17 cellular contexts compared by ENCODE assay signal in genomic region chr11:93481696-93482095, GRCh38.
DNase-seq lines count a peak whose midpoint lies in the region; ATAC-seq and TF ChIP-seq lines count a peak whose summit lies in the region.
"Had no signal": no experiment of that assay in that cellular context is flagged by ENCODE, and none has a peak within 500 bp of the region (broad histone marks: within the 10 kb centered on the region; RNA-seq: fewer than 3 reads in every experiment).

No MANE protein-coding gene starts in this region.

- no peaks in the 10 kb centered on the region for H3K4me1 ChIP-seq in gastrocnemius medialis

- no peaks in the 10 kb centered on the region for H3K36me3 Mint-ChIP-seq in natural killer cell treated with Interleukin-12 subunit alpha and Interleukin-12 subunit beta and Interleukin-15 and Interleukin-18, amount 100 ng/mL, for 72 hours

- H3K27ac Mint-ChIP-seq in natural killer cell treated with Interleukin-12 subunit alpha and Interleukin-12 subunit beta and Interleukin-15 and Interleukin-18, amount 100 ng/mL, for 72 hours = no peak overlapping the region
- H3K27ac Mint-ChIP-seq: T-cell had no signal

- H3K4me1 Mint-ChIP-seq in natural killer cell treated with Interleukin-12 subunit alpha and Interleukin-12 subunit beta and Interleukin-15 and Interleukin-18, amount 100 ng/mL, for 72 hours (ENCODE audit: low read depth in 2 of 2) = peaks cover 0 to 3% of the 10 kb centered on the region in 2 donors
- H3K4me1 Mint-ChIP-seq: T-cell had no signal

- ATAC-seq in gastrocnemius medialis = no peak
- ATAC-seq in natural killer cell treated with Interleukin-12 subunit alpha and Interleukin-12 subunit beta and Interleukin-15 and Interleukin-18, amount 100 ng/mL, for 72 hours = no peak
- ATAC-seq: T-cell had no signal

- TF ChIP-seq CTCF in VCaP (conservative IDR thresholded peaks at IDR 0.05) (peak; percentile 25; the same call in 1 of the 2 replicates), gastrocnemius medialis (IDR thresholded peaks at IDR 0.05 in 4 of 5, conservative IDR thresholded peaks at IDR 0.05 in 1 of 5) (peak in 3 of 5 experiments; percentile 14 to 49 (median 22))

- TF ChIP-seq POLR2A in gastrocnemius medialis (IDR thresholded peaks at IDR 0.05) = no peak

- H3K4me3 Mint-ChIP-seq in natural killer cell treated with Interleukin-12 subunit alpha and Interleukin-12 subunit beta and Interleukin-15 and Interleukin-18, amount 100 ng/mL, for 72 hours = no peak overlapping the region
- H3K4me3 Mint-ChIP-seq: T-cell had no signal

- no peaks in the 10 kb centered on the region for H3K9me3 ChIP-seq in gastrocnemius medialis
- H3K9me3 ChIP-seq: BE2C, tibial nerve had no signal

- no peaks in the 10 kb centered on the region for H3K9me3 Mint-ChIP-seq in natural killer cell treated with Interleukin-12 subunit alpha and Interleukin-12 subunit beta and Interleukin-15 and Interleukin-18, amount 100 ng/mL, for 72 hours
- H3K9me3 Mint-ChIP-seq: T-cell had no signal

- H3K4me3 ChIP-seq in H7 (ENCODE audit: insufficient read depth, low read depth, low read length) (no peak overlapping the region), gastrocnemius medialis (no peak overlapping the region)
- H3K4me3 ChIP-seq: skin epidermis, tibial nerve had no signal

- intact Hi-C loops in gastrocnemius medialis (cut with DNase I; ENCODE audit: low total_unique reads) = loop anchor here (1.0 to 10.0 kb wide), 3 partner anchors 62 to 173 kb away; partner anchors contain the start of gene SMCO4

- in situ Hi-C loops in gastrocnemius medialis (cut with MboI; ENCODE audit: low sequenced_read_pairs in 4 of 4) = no loop called here

- DNase-seq in H7 (peak; percentile 38), islet precursor cell (peak; percentile 35), gastrocnemius medialis (no peak), GM03348 (ENCODE audit: low spot score) (no peak), NOMO-1 treated with dmso at 0.1 percent for 144 hours (lab: John Stamatoyannopoulos, UW; ENCODE audit: unreplicated experiment) (no peak)
- DNase-seq in natural killer cell treated with Interleukin-12 subunit alpha and Interleukin-12 subunit beta and Interleukin-15 and Interleukin-18, amount 100 ng/mL, for 72 hours (ENCODE audit: low spot score) = no peak
- DNase-seq: activated CD4-positive, CD25-positive, alpha-beta regulatory T cell; activated effector memory CD4-positive, alpha-beta T cell treated with anti-CD3 and anti-CD28 coated beads, Interleukin-2, amount 50 U/mL, for 16 hours; BE2C; midbrain; NCI-H1105 treated with DMSO at 0.1 percent for 48 hours; NCI-H2171 treated with DMSO at 0.1 percent for 48 hours; occipital lobe; T-cell had no signal

- no peaks in the 10 kb centered on the region for H3K36me3 ChIP-seq in H7 (replicated peaks; ENCODE audit: control insufficient read depth, insufficient read depth, low read length)
- H3K36me3 ChIP-seq in gastrocnemius medialis = no peaks in the 10 kb centered on the region

- no peaks in the 10 kb centered on the region for H3K27me3 Mint-ChIP-seq in natural killer cell treated with Interleukin-12 subunit alpha and Interleukin-12 subunit beta and Interleukin-15 and Interleukin-18, amount 100 ng/mL, for 72 hours
- H3K27me3 Mint-ChIP-seq: T-cell had no signal

- peak overlapping the region; percentile 97 for H3K27ac ChIP-seq in VCaP
- no peak overlapping the region for H3K27ac ChIP-seq in gastrocnemius medialis

- no peaks in the 10 kb centered on the region for H3K27me3 ChIP-seq in H7 (ENCODE audit: control insufficient read depth, insufficient read depth, low read length)
- H3K27me3 ChIP-seq in gastrocnemius medialis = no peaks in the 10 kb centered on the region
- H3K27me3 ChIP-seq: BE2C, tibial nerve had no signal

Comparison
In these comparisons a context has a peak if more than half of its experiments do, and no peak if none do; other contexts are left out.
1. DNase-seq: peak in H7 (single experiment) and islet precursor cell (single experiment); none in gastrocnemius medialis (0 of 2), GM03348 (single experiment), NOMO-1 treated with dmso at 0.1 percent for 144 hours (single experiment) and natural killer cell treated with Interleukin-12 subunit alpha and Interleukin-12 subunit beta and Interleukin-15 and Interleukin-18, amount 100 ng/mL, for 72 hours (single experiment).